ENCODE assay signal across 15 cellular contexts in genomic region chr7:134451656-134452055, GRCh38.
"Had no signal": no experiment of that assay in that cellular context is flagged by ENCODE, and none has a peak within 500 bp of the region (broad histone marks: within the 10 kb centered on the region; RNA-seq: fewer than 3 reads in every experiment).

No MANE protein-coding gene starts in this region.

- H3K9me3 ChIP-seq: tibial artery had no signal

- H3K27ac ChIP-seq: brain microvascular endothelial cell, epithelial cell of prostate, skin epidermis, tibial artery had no signal

- H3K4me3 ChIP-seq: skin epidermis, tibial artery had no signal

- DNase-seq: activated CD4-positive, alpha-beta T cell treated with anti-CD3 and anti-CD28 coated beads, Interleukin-2, amount 50 U/mL, for 1 hour; activated CD8-positive, alpha-beta memory T cell treated with anti-CD3 and anti-CD28 coated beads for 24 hours; activated naive CD8-positive, alpha-beta T cell treated with anti-CD3 and anti-CD28 coated beads for 36 hours; brain microvascular endothelial cell; cerebellar nuclear complex; dermis blood vessel endothelial cell; left colon; nephron progenitor cell; stimulated activated CD4-positive, alpha-beta T cell treated with anti-CD3 and anti-CD28 coated beads, Interleukin-15, amount 100 ng/mL, for 24 hours; stimulated activated CD4-positive, alpha-beta T cell treated with anti-CD3 and anti-CD28 coated beads, Interleukin-4, amount 100 ng/mL, for 1 hour; stimulated activated naive B cell treated with anti-CD40 and anti-IgM and Interleukin-4, amounts not matched to agents 10 μg/mL and 1 μg/mL and 100 μg/mL, for 72 hours; tibial artery had no signal

- H3K27me3 ChIP-seq: brain microvascular endothelial cell, tibial artery had no signal

- H3K27ac Mint-ChIP-seq: activated naive CD8-positive, alpha-beta T cell treated with anti-CD3 and anti-CD28 coated beads for 36 hours; memory B cell; nephron progenitor cell; stimulated activated naive B cell treated with anti-CD40 and anti-IgM and Interleukin-4, amounts not matched to agents 10 μg/mL and 1 μg/mL and 100 μg/mL, for 72 hours had no signal

- H3K4me3 Mint-ChIP-seq: activated naive CD8-positive, alpha-beta T cell treated with anti-CD3 and anti-CD28 coated beads for 36 hours; memory B cell; nephron progenitor cell; stimulated activated naive B cell treated with anti-CD40 and anti-IgM and Interleukin-4, amounts not matched to agents 10 μg/mL and 1 μg/mL and 100 μg/mL, for 72 hours had no signal

- H3K27me3 Mint-ChIP-seq: activated naive CD8-positive, alpha-beta T cell treated with anti-CD3 and anti-CD28 coated beads for 36 hours; memory B cell; stimulated activated naive B cell treated with anti-CD40 and anti-IgM and Interleukin-4, amounts not matched to agents 10 μg/mL and 1 μg/mL and 100 μg/mL, for 72 hours had no signal

- ATAC-seq: left colon; stimulated activated naive B cell treated with anti-CD40 and anti-IgM and Interleukin-4, amounts not matched to agents 10 μg/mL and 1 μg/mL and 100 μg/mL, for 72 hours had no signal

- H3K9me3 Mint-ChIP-seq: activated naive CD8-positive, alpha-beta T cell treated with anti-CD3 and anti-CD28 coated beads for 36 hours; memory B cell; nephron progenitor cell; stimulated activated naive B cell treated with anti-CD40 and anti-IgM and Interleukin-4, amounts not matched to agents 10 μg/mL and 1 μg/mL and 100 μg/mL, for 72 hours had no signal
